In genomic region chrX:142819461-142819860, GRCh38 we compare ENCODE assay signal across 6 cellular contexts.
"Had no signal": no experiment of that assay in that cellular context is flagged by ENCODE, and none has a peak within 500 bp of the region (broad histone marks: within the 10 kb centered on the region; RNA-seq: fewer than 3 reads in every experiment).

No MANE protein-coding gene starts in this region.

- H3K4me3 ChIP-seq: K562 had no signal

- ATAC-seq: HepG2, K562 had no signal

- H3K27ac ChIP-seq: HL-60 had no signal

- DNase-seq: IMR-90, KBM-7, KG1 had no signal
